14 cellular contexts compared by ENCODE assay signal in genomic region chr4:119315036-119315435, GRCh38. TPM values are rescaled to one million over a fixed set of nuclear protein-coding genes. Genes with fewer than 3 reads are reported as not detected.
"Had no signal": no experiment of that assay in that cellular context is flagged by ENCODE, and none has a peak within 500 bp of the region (broad histone marks: within the 10 kb centered on the region; RNA-seq: fewer than 3 reads in every experiment).

No MANE protein-coding gene starts in this region.

- H3K4me1 ChIP-seq: right atrium auricular region had no signal

- H3K27ac Mint-ChIP-seq: activated T-helper 1 cell treated with anti-CD3 and anti-CD28 coated beads, Interleukin-12 subunit alpha, Interleukin-12 subunit beta, Interleukin-2, Interleukin-4 antibody, amounts not matched to agents 30 ng/mL and 10 ng/mL and 1 ng/mL, durations not matched to agents 14 hours and 24 hours and 36 hours; endodermal cell; stimulated activated memory B cell treated with anti-CD40 and anti-IgM and Interleukin-4, amounts not matched to agents 10 μg/mL and 1 μg/mL and 100 μg/mL, for 72 hours had no signal

- H3K4me3 ChIP-seq: right atrium auricular region had no signal

- H3K4me1 Mint-ChIP-seq: central memory CD8-positive, alpha-beta T cell; endodermal cell; naive thymus-derived CD8-positive, alpha-beta T cell; stimulated activated memory B cell treated with anti-CD40 and anti-IgM and Interleukin-4, amounts not matched to agents 10 μg/mL and 1 μg/mL and 100 μg/mL, for 72 hours had no signal

- H3K36me3 Mint-ChIP-seq: naive thymus-derived CD8-positive, alpha-beta T cell; stimulated activated memory B cell treated with anti-CD40 and anti-IgM and Interleukin-4, amounts not matched to agents 10 μg/mL and 1 μg/mL and 100 μg/mL, for 72 hours had no signal

- H3K4me3 Mint-ChIP-seq: activated T-helper 1 cell treated with anti-CD3 and anti-CD28 coated beads, Interleukin-12 subunit alpha, Interleukin-12 subunit beta, Interleukin-2, Interleukin-4 antibody, amounts not matched to agents 30 ng/mL and 10 ng/mL and 1 ng/mL, durations not matched to agents 14 hours and 24 hours and 36 hours; central memory CD8-positive, alpha-beta T cell; endodermal cell; naive thymus-derived CD8-positive, alpha-beta T cell; stimulated activated memory B cell treated with anti-CD40 and anti-IgM and Interleukin-4, amounts not matched to agents 10 μg/mL and 1 μg/mL and 100 μg/mL, for 72 hours had no signal

- H3K27ac ChIP-seq: neutrophil, right atrium auricular region, WERI-Rb-1 had no signal

- H3K27me3 Mint-ChIP-seq: stimulated activated memory B cell treated with anti-CD40 and anti-IgM and Interleukin-4, amounts not matched to agents 10 μg/mL and 1 μg/mL and 100 μg/mL, for 72 hours had no signal

- H3K9me3 ChIP-seq: neutrophil, right atrium auricular region had no signal

- H3K9me3 Mint-ChIP-seq: activated T-helper 1 cell treated with anti-CD3 and anti-CD28 coated beads, Interleukin-12 subunit alpha, Interleukin-12 subunit beta, Interleukin-2, Interleukin-4 antibody, amounts not matched to agents 30 ng/mL and 10 ng/mL and 1 ng/mL, durations not matched to agents 14 hours and 24 hours and 36 hours; central memory CD8-positive, alpha-beta T cell; endodermal cell; naive thymus-derived CD8-positive, alpha-beta T cell; stimulated activated memory B cell treated with anti-CD40 and anti-IgM and Interleukin-4, amounts not matched to agents 10 μg/mL and 1 μg/mL and 100 μg/mL, for 72 hours had no signal

- H3K27me3 ChIP-seq: neutrophil, right atrium auricular region had no signal

- DNase-seq: posterior cingulate gyrus had no signal

- H3K36me3 ChIP-seq: neutrophil, right atrium auricular region, WERI-Rb-1 had no signal

RNA-seq across cellular contexts. Expression of gene FABP2, which starts 6.9 kb away (rescaled TPM):
- total RNA-seq: activated T-helper 1 cell treated with anti-CD3 and anti-CD28 coated beads, Interleukin-12 subunit alpha, Interleukin-12 subunit beta, Interleukin-2, Interleukin-4 antibody, amounts not matched to agents 30 ng/mL and 10 ng/mL and 1 ng/mL, durations not matched to agents 14 hours and 24 hours and 36 hours; dermis microvascular lymphatic vessel endothelial cell; endodermal cell; lung microvascular endothelial cell; mononuclear cell; temporal lobe; urinary bladder had no signal
- polyA plus RNA-seq: urinary bladder had no signal
